Comparison of ENCODE assay signal across 10 cellular contexts in genomic region chr2:191150121-191150450, GRCh38. TPM values are rescaled to one million over a fixed set of nuclear protein-coding genes. Genes with fewer than 3 reads are reported as not detected.
A peak's percentile ranks its signal among the peaks of the same experiment; 100 is the strongest.
DNase-seq lines count a peak whose midpoint lies in the region; ATAC-seq, FAIRE-seq and TF ChIP-seq lines count a peak whose summit lies in the region.
"Had no signal": no experiment of that assay in that cellular context is flagged by ENCODE, and none has a peak within 500 bp of the region (broad histone marks: within the 10 kb centered on the region; RNA-seq: fewer than 3 reads in every experiment).

No MANE protein-coding gene starts in this region.

- H3K4me3 ChIP-seq in adipocyte (ENCODE audit: low read length): peak overlapping the region; percentile 83
- H3K4me3 ChIP-seq in right lobe of liver: peak overlapping the region; percentile 45 to 61 (median 58)
- peak overlapping the region; percentile 43 to 59 for H3K4me3 ChIP-seq in vagina

- DNase-seq in activated T-cell treated with anti-CD3 and anti-CD28 coated beads, Interleukin-2, amount 50 U/mL, for 72 hours: no peak
- DNase-seq in activated T-cell treated with anti-CD3 and anti-CD28 coated beads for 4 hours: no peak
- DNase-seq in adipocyte (ENCODE audit: low read depth): no peak
- no peak for DNase-seq in right lobe of liver
- DNase-seq in vagina (ENCODE audit: extremely low spot score in 2 of 2): no peak
- DNase-seq in frontal cortex (ENCODE audit: low spot score in 2 of 2): no peak
- DNase-seq in iPS-NIHi11 (ENCODE audit: low spot score): no peak

- no peak for FAIRE-seq in frontal cortex (lab: Jason Lieb, UNC)
- FAIRE-seq: endometrium, G401.6 had no signal

- no peaks in the 10 kb centered on the region for H3K9me3 ChIP-seq in adipocyte (ENCODE audit: control insufficient read depth, low read length)
- H3K9me3 ChIP-seq in right lobe of liver: no peaks in the 10 kb centered on the region
- no peaks in the 10 kb centered on the region for H3K9me3 ChIP-seq in vagina

- peak overlapping the region; percentile 63 for H3K27ac Mint-ChIP-seq in activated T-cell treated with anti-CD3 and anti-CD28 coated beads, Interleukin-2, amount 50 U/mL, for 72 hours

- peaks cover 12 to 29% of the 10 kb centered on the region in 2 donors for H3K36me3 Mint-ChIP-seq in activated T-cell treated with anti-CD3 and anti-CD28 coated beads, Interleukin-2, amount 50 U/mL, for 72 hours (ENCODE audit: insufficient read depth in 2 of 2)

- peak overlapping the region; percentile 83 to 92 for H3K4me3 Mint-ChIP-seq in activated T-cell treated with anti-CD3 and anti-CD28 coated beads, Interleukin-2, amount 50 U/mL, for 72 hours

- WGBS in right lobe of liver (ENCODE audit: insufficient coverage, low coverage, low lambda C conversion rate, missing lambda C conversion rate): 9% methylated on average over 5 of the region's 6 CpGs

- intact Hi-C loops in right lobe of liver (cut with DNase I) (loop anchor here in 1 of 2 donors (10.0 kb wide), 1 partner anchor 95 kb away; no protein-coding TSS in a partner anchor), vagina (cut with DNase I) (no loop called here)

- no peaks in the 10 kb centered on the region for H3K27me3 Mint-ChIP-seq in activated T-cell treated with anti-CD3 and anti-CD28 coated beads, Interleukin-2, amount 50 U/mL, for 72 hours (ENCODE audit: low read depth)

- H3K9me3 Mint-ChIP-seq in activated T-cell treated with anti-CD3 and anti-CD28 coated beads, Interleukin-2, amount 50 U/mL, for 72 hours: no peaks in the 10 kb centered on the region

- H3K4me1 Mint-ChIP-seq in activated T-cell treated with anti-CD3 and anti-CD28 coated beads, Interleukin-2, amount 50 U/mL, for 72 hours (ENCODE audit: low read depth): peaks cover 75% of the 10 kb centered on the region

- no peaks in the 10 kb centered on the region for H3K27me3 ChIP-seq in adipocyte (replicated peaks; ENCODE audit: control insufficient read depth, insufficient read depth, low read length)
- no peaks in the 10 kb centered on the region for H3K27me3 ChIP-seq in right lobe of liver
- no peaks in the 10 kb centered on the region for H3K27me3 ChIP-seq in vagina

- ATAC-seq in activated T-cell treated with anti-CD3 and anti-CD28 coated beads, Interleukin-2, amount 50 U/mL, for 72 hours (replicated peaks in 1 of 2): peak; percentile 10 to 12
- ATAC-seq in HG03103 (IDR thresholded peaks at IDR 0.05; ENCODE audit: low read depth, unreplicated experiment) (peak; percentile 25), right lobe of liver (peak; percentile 22 to 35 (median 24))

- TF ChIP-seq CTCF in right lobe of liver (IDR thresholded peaks at IDR 0.05): no peak
- no peak for TF ChIP-seq CTCF in vagina (IDR thresholded peaks at IDR 0.05)

- H3K36me3 ChIP-seq in adipocyte (ENCODE audit: control insufficient read depth, insufficient read depth, low read length, severe bottlenecking) (no peaks in the 10 kb centered on the region), right lobe of liver (no peaks in the 10 kb centered on the region), vagina (no peaks in the 10 kb centered on the region)

- peak overlapping the region; percentile 44 for H3K9ac ChIP-seq in adipocyte (ENCODE audit: low read length)

- H3K4me1 ChIP-seq in adipocyte (ENCODE audit: control insufficient read depth, insufficient read depth, low read length) (peaks cover 8% of the 10 kb centered on the region), right lobe of liver (peaks cover 0 to 7% (median 0%) of the 10 kb centered on the region in 4 donors), vagina (peaks cover 12% of the 10 kb centered on the region)

- TF ChIP-seq POLR2A in right lobe of liver (IDR thresholded peaks at IDR 0.05) (no peak), vagina (IDR thresholded peaks at IDR 0.05) (no peak)

- H3K27ac ChIP-seq in right lobe of liver (peak overlapping the region; percentile 5 to 45 (median 41)), vagina (no peak overlapping the region)

RNA-seq across cellular contexts. Expression of gene STAT4, which starts 0.7 kb away (rescaled TPM):
- total RNA-seq in activated T-cell treated with anti-CD3 and anti-CD28 coated beads, Interleukin-2, amount 50 U/mL, for 72 hours: 100 to 1,000 TPM; 104 to 125 TPM
- total RNA-seq in right lobe of liver (1 to 10 TPM in 5 of 6 experiments, under 1 TPM in 1; 0.90 to 6.1 (median 3.2) TPM), vagina (9.1 TPM), frontal cortex (5.3 TPM)

Comparison
In these comparisons a context has a peak if more than half of its experiments do, and no peak if none do; other contexts are left out.
1. RNA of gene STAT4, which starts 0.7 kb away (total RNA-seq): 104 to 125 TPM in activated T-cell treated with anti-CD3 and anti-CD28 coated beads, Interleukin-2, amount 50 U/mL, for 72 hours; 9.1 TPM in vagina (single experiment), 5.3 TPM in frontal cortex (single experiment) and 0.90 to 6.1 TPM in right lobe of liver; every median in the first group is over 10 times any median in the second.
2. Peak in every context shown above with its lines, with median percentiles within 50 percentile points of each other: ATAC-seq and H3K4me3 ChIP-seq.